8 cellular contexts compared by ENCODE assay signal in the genomic region with DNA sequence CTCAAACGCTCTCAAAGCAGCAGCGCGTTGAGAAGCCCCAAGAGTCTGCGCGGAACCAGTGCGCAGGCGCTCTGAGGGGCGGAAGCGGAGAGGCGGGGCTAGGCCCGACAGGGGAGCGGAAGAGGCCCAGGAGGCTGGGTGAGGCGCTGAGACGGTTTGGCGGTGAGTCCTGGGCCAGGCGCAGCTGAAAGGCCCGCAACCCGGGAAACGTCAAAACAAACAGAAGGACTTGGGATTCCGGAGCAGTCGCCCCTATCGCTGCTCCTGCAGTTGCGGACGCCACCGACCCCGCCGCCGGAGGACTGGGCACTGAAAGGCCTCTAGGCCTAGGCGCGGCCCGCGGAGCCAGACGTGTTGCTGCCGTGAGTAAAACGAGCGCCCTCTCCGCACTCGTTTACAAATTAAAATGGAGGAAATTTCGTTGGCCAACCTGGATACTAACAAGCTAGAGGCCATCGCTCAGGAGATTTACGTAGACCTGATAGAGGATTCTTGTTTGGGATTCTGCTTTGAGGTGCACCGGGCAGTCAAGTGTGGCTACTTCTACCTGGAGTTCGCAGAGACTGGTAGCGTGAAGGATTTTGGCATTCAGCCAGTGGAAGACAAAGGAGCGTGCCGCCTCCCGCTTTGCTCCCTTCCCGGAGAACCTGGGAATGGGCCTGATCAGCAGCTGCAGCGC. TPM values are rescaled to one million over a fixed set of nuclear protein-coding genes. Genes with fewer than 3 reads are reported as not detected.
DNase-seq lines count a peak whose midpoint lies in the region; ATAC-seq and TF ChIP-seq lines count a peak whose summit lies in the region.

A gene with protein sequence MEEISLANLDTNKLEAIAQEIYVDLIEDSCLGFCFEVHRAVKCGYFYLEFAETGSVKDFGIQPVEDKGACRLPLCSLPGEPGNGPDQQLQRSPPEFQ (plus strand): TSS at position 129 of the 679 bp plus-strand sequence. CDS start 278 bp downstream, at position 407.

- peak within 1 kb of the TSS; percentile 94 for H3K4me3 ChIP-seq in PC-3 (ENCODE audit: low read length)
- H3K4me3 ChIP-seq in mucosa of stomach (ENCODE audit: low read length): peak within 1 kb of the TSS; percentile 99

- peaks cover 50% of the 10 kb centered on the region for H3K79me2 ChIP-seq in PC-3 (ENCODE audit: low read length)

- H2AFZ ChIP-seq in PC-3 (ENCODE audit: low read length): peak within 1 kb of the TSS; percentile 88

- DNase-seq in DMS153 (lab: John Stamatoyannopoulos, UW) (peak; percentile 93), PC-3 (peak; percentile 97), erythroblast (lab: John Stamatoyannopoulos, UW) (peak; percentile 95)
- DNase-seq in activated T-cell treated with anti-CD3 and anti-CD28 coated beads, Interleukin-2, amount 50 U/mL, for 1 hour: peak; percentile 97
- peak; percentile 90 to 91 for DNase-seq in stimulated activated CD8-positive, alpha-beta memory T cell treated with anti-CD3 and anti-CD28 coated beads, Interleukin-7, amount 100 ng/mL, for 1 hour (ENCODE audit: low read depth in 2 of 2)

- TF ChIP-seq POLR2A in erythroblast (IDR thresholded peaks at IDR 0.05; ENCODE audit: low read length): peak; percentile 85

- no peaks in the 10 kb centered on the region for H3K9me3 ChIP-seq in PC-3 (ENCODE audit: low read length)
- H3K9me3 ChIP-seq in mucosa of stomach (ENCODE audit: control insufficient read depth, low read length): no peaks in the 10 kb centered on the region

- POLR2A ChIA-PET in PC-3 (lab: Charles Lee; ENCODE audit: unreplicated experiment): interaction anchor here (0.6 kb wide), 1 partner anchor 853 kb away, joined by 4 read pairs; a partner anchor contains a TSS

- H3K27me3 ChIP-seq in PC-3 (ENCODE audit: low read length) (no peaks in the 10 kb centered on the region), mucosa of stomach (ENCODE audit: control insufficient read depth, insufficient read depth, low read length) (no peaks in the 10 kb centered on the region)

- no peak for TF ChIP-seq EP300 in Ishikawa (IDR thresholded peaks at IDR 0.05; ENCODE audit: borderline replicate concordance)

- no peak for TF ChIP-seq CTCF in PC-3 (conservative IDR thresholded peaks at IDR 0.05; ENCODE audit: low read depth, low read length)

- peak within 1 kb of the TSS; percentile 85 for H3K27ac ChIP-seq in PC-3 (ENCODE audit: low read length)

- TSS peak; percentile 66 for BruUV-seq in PC-3 (replicated peaks; lab: Mats Ljungman, UMichigan)

- peaks cover 38% of the 10 kb centered on the region for H4K20me1 ChIP-seq in PC-3 (ENCODE audit: low read length)

- intact Hi-C loops in PC-3 (cut with micrococcal nuclease): loop anchor here (1.0 to 10.0 kb wide), 6 partner anchors 109 to 513 kb away; no protein-coding TSS in a partner anchor

- H3K9ac ChIP-seq in PC-3 (ENCODE audit: low read length) (peak within 1 kb of the TSS; percentile 99), mucosa of stomach (ENCODE audit: low read length) (peak within 1 kb of the TSS; percentile 99)

- peaks cover 3% of the 10 kb centered on the region for H3F3A ChIP-seq in PC-3 (ENCODE audit: low read length, unreplicated experiment)

- TF ChIP-seq RAD21 in Ishikawa (IDR thresholded peaks at IDR 0.05; ENCODE audit: low read depth): no peak

- CTCF ChIA-PET in PC-3 (lab: Charles Lee): interaction anchor here (0.8 kb wide), 1 partner anchor 109 kb away, joined by 3 read pairs; no protein-coding TSS in a partner anchor

- peak within 1 kb of the TSS; percentile 95 for H3K4me2 ChIP-seq in PC-3 (ENCODE audit: low read length)

- H3K36me3 ChIP-seq in PC-3 (ENCODE audit: low read depth, low read length) (peaks cover 27% of the 10 kb centered on the region), mucosa of stomach (ENCODE audit: control insufficient read depth, insufficient read depth, low read length) (no peaks in the 10 kb centered on the region)

- H3K4me1 ChIP-seq in PC-3 (ENCODE audit: insufficient read depth, low read length) (peaks cover 29% of the 10 kb centered on the region), mucosa of stomach (ENCODE audit: control insufficient read depth, insufficient read depth, low read length) (peaks cover 17% of the 10 kb centered on the region)

- H3K9me2 ChIP-seq in PC-3 (replicated peaks; ENCODE audit: low read length): no peaks in the 10 kb centered on the region

- ATAC-seq in GM21576 (IDR thresholded peaks at IDR 0.05; ENCODE audit: unreplicated experiment): peak; percentile 95
- peak; percentile 94 for ATAC-seq in PC-3

TF ChIP-seq in Ishikawa, 13 proteins besides CTCF, POLR2A, EP300 and RAD21:
- TF ChIP-seq YY1 (IDR thresholded peaks at IDR 0.05; ENCODE audit: low read depth) (0 out of 2 replicates have a peak, but pooled peaks have one; percentile 54), TAF1 (IDR thresholded peaks at IDR 0.05; ENCODE audit: low read depth) (peak; percentile 82), NFIC (IDR thresholded peaks at IDR 0.05) (peak; percentile 93), CREB1 (IDR thresholded peaks at IDR 0.05; ENCODE audit: low read depth) (no peak), ZBTB7A (IDR thresholded peaks at IDR 0.05; ENCODE audit: low read depth) (no peak)
- TF ChIP-seq, protein P1, sequence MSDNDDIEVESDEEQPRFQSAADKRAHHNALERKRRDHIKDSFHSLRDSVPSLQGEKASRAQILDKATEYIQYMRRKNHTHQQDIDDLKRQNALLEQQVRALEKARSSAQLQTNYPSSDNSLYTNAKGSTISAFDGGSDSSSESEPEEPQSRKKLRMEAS (IDR thresholded peaks at IDR 0.05): peak; percentile 54

RNA-seq across cellular contexts. Expression of the gene that starts here (rescaled TPM):
- total RNA-seq in PC-3 (2014; rRNA removed): 23.7 and 25.5 TPM in 2 replicates

Comparison
In these comparisons a context has a peak if more than half of its experiments do, and no peak if none do; other contexts are left out.
1. Peak in every context shown above with its lines: DNase-seq, ATAC-seq, H3K4me3 ChIP-seq and H3K27ac ChIP-seq.